In the genomic region with DNA sequence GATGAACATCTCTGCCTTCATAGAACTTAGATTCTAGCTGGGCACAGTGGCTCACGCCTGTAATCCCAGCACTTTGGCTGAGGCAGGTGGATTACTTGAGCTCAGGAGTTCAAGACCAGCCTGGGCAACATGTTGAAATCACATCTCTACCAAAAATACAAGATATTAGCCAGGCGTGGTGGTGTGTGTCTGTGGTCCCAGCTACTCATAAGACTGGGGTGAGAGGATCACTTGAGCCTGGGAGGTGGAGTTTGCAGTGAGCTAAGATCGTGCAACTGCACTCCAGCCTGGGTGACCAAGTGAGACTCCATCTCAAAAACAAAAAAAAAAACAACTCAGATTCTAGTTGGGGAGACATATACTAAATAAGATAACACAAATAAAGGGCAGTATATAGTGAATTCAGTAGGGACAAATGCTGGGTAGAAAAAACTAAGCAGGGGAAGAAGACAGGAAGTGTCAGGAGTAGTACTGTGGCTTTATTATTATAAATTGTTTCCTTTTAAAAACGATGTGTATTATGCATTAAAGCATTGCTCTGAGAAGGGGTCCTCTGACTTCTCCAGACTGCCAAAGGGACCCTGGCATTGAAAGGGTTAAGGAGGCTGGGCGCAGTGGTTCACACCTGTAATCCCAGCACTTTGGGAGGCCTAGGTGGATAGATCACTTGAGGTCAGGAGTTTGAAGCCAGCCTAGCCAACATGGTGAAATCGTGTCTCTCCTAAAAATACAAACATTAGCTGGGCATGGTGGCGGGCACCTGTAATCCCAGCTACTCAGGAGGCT, we compare ENCODE assay signal across 14 cellular contexts. TPM values are rescaled to one million over a fixed set of nuclear protein-coding genes. Genes with fewer than 3 reads are reported as not detected.
DNase-seq lines count a peak whose midpoint lies in the region; ATAC-seq and TF ChIP-seq lines count a peak whose summit lies in the region.
"Had no signal": no experiment of that assay in that cellular context is flagged by ENCODE, and none has a peak within 500 bp of the region (broad histone marks: within the 10 kb centered on the region; RNA-seq: fewer than 3 reads in every experiment).

No MANE protein-coding gene starts in this region.

- WGBS in esophagus squamous epithelium, 2 donors = 70 to 77% methylated on average over 6 to 7 of the region's 7 CpGs

- H3K27me3 Mint-ChIP-seq in activated naive CD4-positive, alpha-beta T cell treated with anti-CD3 and anti-CD28 coated beads for 36 hours (ENCODE audit: low read depth) = no peaks in the 10 kb centered on the region
- no peaks in the 10 kb centered on the region for H3K27me3 Mint-ChIP-seq in T-helper 17 cell
- no peaks in the 10 kb centered on the region for H3K27me3 Mint-ChIP-seq in stimulated activated naive CD8-positive, alpha-beta T cell treated with anti-CD3 and anti-CD28 coated beads, Interleukin-15, amount 100 ng/mL, for 72 hours

- peak overlapping the region; percentile 42 for H3K4me3 Mint-ChIP-seq in activated naive CD4-positive, alpha-beta T cell treated with anti-CD3 and anti-CD28 coated beads for 36 hours
- peak overlapping the region; percentile 82 for H3K4me3 Mint-ChIP-seq in T-helper 17 cell
- peak overlapping the region; percentile 80 to 86 for H3K4me3 Mint-ChIP-seq in stimulated activated naive CD8-positive, alpha-beta T cell treated with anti-CD3 and anti-CD28 coated beads, Interleukin-15, amount 100 ng/mL, for 72 hours

- H3K9me3 ChIP-seq in T-helper 17 cell (ENCODE audit: control insufficient read depth, low read length, poor library complexity, severe bottlenecking) (no peaks in the 10 kb centered on the region), esophagus squamous epithelium (no peaks in the 10 kb centered on the region)
- H3K9me3 ChIP-seq: MG63, vagina had no signal

- CTCF ChIA-PET in activated naive CD4-positive, alpha-beta T cell treated with anti-CD3 and anti-CD28 coated beads for 36 hours (lab: Charles Lee) = interaction anchor here (0.8 to 2.7 kb wide), 6 partner anchors 9 to 94 kb away, joined by 3 to 12 read pairs (median 6); no protein-coding TSS in a partner anchor

- peaks cover 19 to 72% (median 54%) of the 10 kb centered on the region in 3 donors for H3K4me1 ChIP-seq in esophagus squamous epithelium

- no peak overlapping the region for H3K27ac ChIP-seq in esophagus squamous epithelium
- H3K27ac ChIP-seq: GM23248, HL-60, vagina had no signal

- H3K4me3 ChIP-seq in fibroblast of villous mesenchyme (ENCODE audit: low read depth, low read length) (no peak overlapping the region), esophagus squamous epithelium (no peak overlapping the region)
- H3K4me3 ChIP-seq: GM23248, MG63, vagina had no signal

- H3K4me1 Mint-ChIP-seq in activated naive CD4-positive, alpha-beta T cell treated with anti-CD3 and anti-CD28 coated beads for 36 hours (ENCODE audit: low read depth) = peaks cover 91% of the 10 kb centered on the region
- peaks cover 77% of the 10 kb centered on the region for H3K4me1 Mint-ChIP-seq in T-helper 17 cell
- peaks cover 96% of the 10 kb centered on the region for H3K4me1 Mint-ChIP-seq in stimulated activated naive CD8-positive, alpha-beta T cell treated with anti-CD3 and anti-CD28 coated beads, Interleukin-15, amount 100 ng/mL, for 72 hours

- H3K27ac Mint-ChIP-seq in activated naive CD4-positive, alpha-beta T cell treated with anti-CD3 and anti-CD28 coated beads for 36 hours = peak overlapping the region; percentile 90
- peak overlapping the region; percentile 94 for H3K27ac Mint-ChIP-seq in T-helper 17 cell
- H3K27ac Mint-ChIP-seq in stimulated activated naive CD8-positive, alpha-beta T cell treated with anti-CD3 and anti-CD28 coated beads, Interleukin-15, amount 100 ng/mL, for 72 hours = peak overlapping the region; percentile 95 to 98

- ATAC-seq in T-helper 17 cell (no peak), GM21576 (IDR thresholded peaks at IDR 0.05; ENCODE audit: unreplicated experiment) (no peak)
- peak; percentile 68 for ATAC-seq in stimulated activated naive CD8-positive, alpha-beta T cell treated with anti-CD3 and anti-CD28 coated beads, Interleukin-15, amount 100 ng/mL, for 72 hours

- H3K36me3 Mint-ChIP-seq in activated naive CD4-positive, alpha-beta T cell treated with anti-CD3 and anti-CD28 coated beads for 36 hours (ENCODE audit: low read depth) = no peaks in the 10 kb centered on the region
- H3K36me3 Mint-ChIP-seq in T-helper 17 cell (ENCODE audit: low read depth) = peaks cover 7% of the 10 kb centered on the region

- TF ChIP-seq POLR2A in esophagus squamous epithelium (IDR thresholded peaks at IDR 0.05) = no peak

- H3K27me3 ChIP-seq in esophagus squamous epithelium = no peaks in the 10 kb centered on the region
- H3K27me3 ChIP-seq: MG63, vagina had no signal

- TF ChIP-seq CTCF in fibroblast of villous mesenchyme (IDR thresholded peaks at IDR 0.05; ENCODE audit: insufficient read depth, low read depth, low read length) (no peak), esophagus squamous epithelium (IDR thresholded peaks at IDR 0.05) (no peak)

- intact Hi-C loops in activated naive CD4-positive, alpha-beta T cell treated with anti-CD3 and anti-CD28 coated beads for 36 hours (cut with micrococcal nuclease) = no loop called here
- intact Hi-C loops in esophagus squamous epithelium (cut with DNase I) = no loop called here

- H3K9me3 Mint-ChIP-seq in activated naive CD4-positive, alpha-beta T cell treated with anti-CD3 and anti-CD28 coated beads for 36 hours = no peaks in the 10 kb centered on the region
- no peaks in the 10 kb centered on the region for H3K9me3 Mint-ChIP-seq in stimulated activated naive CD8-positive, alpha-beta T cell treated with anti-CD3 and anti-CD28 coated beads, Interleukin-15, amount 100 ng/mL, for 72 hours

- DNase-seq in activated naive CD4-positive, alpha-beta T cell treated with anti-CD3 and anti-CD28 coated beads for 36 hours = no peak
- DNase-seq in activated naive CD4-positive, alpha-beta T cell (lab: John Stamatoyannopoulos, UW) = no peak
- no peak for DNase-seq in T-helper 17 cell
- DNase-seq in fibroblast of villous mesenchyme (ENCODE audit: low read depth) = peak; percentile 46
- DNase-seq in stimulated activated naive CD8-positive, alpha-beta T cell treated with anti-CD3 and anti-CD28 coated beads, Interleukin-15, amount 100 ng/mL, for 72 hours = peak in 1 of 2 donors; percentile 40
- no peak for DNase-seq in NCI-H510A treated with DMSO at 0.1 percent for 48 hours (lab: John Stamatoyannopoulos, UW)
- no peak for DNase-seq in esophagus squamous epithelium (lab: John Stamatoyannopoulos, UW)
- DNase-seq: anterior cingulate cortex, GM23248, MG63, NCI-H2171 had no signal

- H3K36me3 ChIP-seq in esophagus squamous epithelium = no peaks in the 10 kb centered on the region
- H3K36me3 ChIP-seq: MG63, vagina had no signal

RNA-seq across cellular contexts. Expression of a gene that starts 46.7 kb away (rescaled TPM):
- 10 to 100 TPM; 77.8 to 80.7 TPM for total RNA-seq in activated naive CD4-positive, alpha-beta T cell treated with anti-CD3 and anti-CD28 coated beads for 36 hours
- total RNA-seq in T-helper 17 cell (100 to 1,000 TPM; 215 to 227 TPM), fibroblast of villous mesenchyme (36.7 and 41.2 TPM in 2 replicates), esophagus squamous epithelium (10 to 100 TPM; 17.9 to 37.6 (median 25.4) TPM)
